1 cellular context compared by ENCODE assay signal in the genomic region with DNA sequence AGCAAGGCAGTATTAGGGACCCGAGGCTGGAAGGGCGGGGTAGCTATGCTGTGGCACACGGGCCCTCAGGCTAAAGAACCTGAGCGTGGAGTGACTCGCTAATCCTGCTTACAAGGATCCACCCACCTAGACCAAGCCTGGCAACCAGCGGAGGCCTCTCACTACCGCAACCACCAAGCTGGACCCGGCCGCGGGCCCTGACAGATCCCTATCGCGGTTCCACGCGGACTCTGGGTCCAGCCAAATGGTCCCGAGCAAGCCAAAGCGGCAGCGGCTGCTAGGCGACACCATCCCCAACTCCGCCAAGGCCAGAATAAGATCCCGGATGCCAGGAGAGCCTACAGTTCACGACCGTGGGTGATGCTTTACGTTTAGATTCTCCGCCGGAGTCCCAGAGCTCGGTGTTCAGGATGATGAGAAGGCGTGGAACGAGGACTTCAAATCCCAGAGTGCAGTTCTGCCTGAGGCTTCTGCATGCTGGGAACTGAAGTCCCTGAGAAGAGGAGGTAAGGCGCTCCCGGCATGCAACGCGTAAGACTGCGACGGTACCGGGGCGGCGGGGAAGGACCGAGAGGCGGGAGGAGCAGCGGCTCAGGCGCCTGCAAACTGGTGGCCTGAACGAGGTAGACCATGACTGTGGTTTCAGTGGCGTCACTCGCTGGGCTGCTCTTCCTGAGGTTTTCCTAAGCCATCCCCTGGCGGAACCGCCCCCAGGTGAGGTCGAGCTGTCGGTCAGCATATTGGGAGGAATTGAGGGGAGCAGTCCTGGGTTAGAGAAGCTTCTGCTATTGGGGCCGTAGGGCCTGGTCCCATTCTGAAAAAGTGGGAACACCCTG.
TF ChIP-seq lines count a peak whose summit lies in the region.

A gene with protein sequence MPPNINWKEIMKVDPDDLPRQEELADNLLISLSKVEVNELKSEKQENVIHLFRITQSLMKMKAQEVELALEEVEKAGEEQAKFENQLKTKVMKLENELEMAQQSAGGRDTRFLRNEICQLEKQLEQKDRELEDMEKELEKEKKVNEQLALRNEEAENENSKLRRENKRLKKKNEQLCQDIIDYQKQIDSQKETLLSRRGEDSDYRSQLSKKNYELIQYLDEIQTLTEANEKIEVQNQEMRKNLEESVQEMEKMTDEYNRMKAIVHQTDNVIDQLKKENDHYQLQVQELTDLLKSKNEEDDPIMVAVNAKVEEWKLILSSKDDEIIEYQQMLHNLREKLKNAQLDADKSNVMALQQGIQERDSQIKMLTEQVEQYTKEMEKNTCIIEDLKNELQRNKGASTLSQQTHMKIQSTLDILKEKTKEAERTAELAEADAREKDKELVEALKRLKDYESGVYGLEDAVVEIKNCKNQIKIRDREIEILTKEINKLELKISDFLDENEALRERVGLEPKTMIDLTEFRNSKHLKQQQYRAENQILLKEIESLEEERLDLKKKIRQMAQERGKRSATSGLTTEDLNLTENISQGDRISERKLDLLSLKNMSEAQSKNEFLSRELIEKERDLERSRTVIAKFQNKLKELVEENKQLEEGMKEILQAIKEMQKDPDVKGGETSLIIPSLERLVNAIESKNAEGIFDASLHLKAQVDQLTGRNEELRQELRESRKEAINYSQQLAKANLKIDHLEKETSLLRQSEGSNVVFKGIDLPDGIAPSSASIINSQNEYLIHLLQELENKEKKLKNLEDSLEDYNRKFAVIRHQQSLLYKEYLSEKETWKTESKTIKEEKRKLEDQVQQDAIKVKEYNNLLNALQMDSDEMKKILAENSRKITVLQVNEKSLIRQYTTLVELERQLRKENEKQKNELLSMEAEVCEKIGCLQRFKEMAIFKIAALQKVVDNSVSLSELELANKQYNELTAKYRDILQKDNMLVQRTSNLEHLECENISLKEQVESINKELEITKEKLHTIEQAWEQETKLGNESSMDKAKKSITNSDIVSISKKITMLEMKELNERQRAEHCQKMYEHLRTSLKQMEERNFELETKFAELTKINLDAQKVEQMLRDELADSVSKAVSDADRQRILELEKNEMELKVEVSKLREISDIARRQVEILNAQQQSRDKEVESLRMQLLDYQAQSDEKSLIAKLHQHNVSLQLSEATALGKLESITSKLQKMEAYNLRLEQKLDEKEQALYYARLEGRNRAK (N-terminal part only) (minus strand): TSS at position 315 of the 836 bp plus-strand sequence. CDS start 781 bp downstream, outside the sequence.
TMTC3 (plus strand) TSS at position 534 of the 836 bp plus-strand sequence. CDS start 6,009 bp downstream, outside the sequence.

TF ChIP-seq in HepG2, 621 proteins besides CTCF, POLR2A, EP300 and RAD21 (continued from another document and continues in another):
- TF ChIP-seq, protein P1, sequence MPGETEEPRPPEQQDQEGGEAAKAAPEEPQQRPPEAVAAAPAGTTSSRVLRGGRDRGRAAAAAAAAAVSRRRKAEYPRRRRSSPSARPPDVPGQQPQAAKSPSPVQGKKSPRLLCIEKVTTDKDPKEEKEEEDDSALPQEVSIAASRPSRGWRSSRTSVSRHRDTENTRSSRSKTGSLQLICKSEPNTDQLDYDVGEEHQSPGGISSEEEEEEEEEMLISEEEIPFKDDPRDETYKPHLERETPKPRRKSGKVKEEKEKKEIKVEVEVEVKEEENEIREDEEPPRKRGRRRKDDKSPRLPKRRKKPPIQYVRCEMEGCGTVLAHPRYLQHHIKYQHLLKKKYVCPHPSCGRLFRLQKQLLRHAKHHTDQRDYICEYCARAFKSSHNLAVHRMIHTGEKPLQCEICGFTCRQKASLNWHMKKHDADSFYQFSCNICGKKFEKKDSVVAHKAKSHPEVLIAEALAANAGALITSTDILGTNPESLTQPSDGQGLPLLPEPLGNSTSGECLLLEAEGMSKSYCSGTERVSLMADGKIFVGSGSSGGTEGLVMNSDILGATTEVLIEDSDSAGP (CRISPR knock-in tag; IDR thresholded peaks at IDR 0.05; ENCODE audit: borderline replicate concordance) = peak; percentile 72; the same call in 1 of the 2 replicates
- TF ChIP-seq ASH2L (IDR thresholded peaks at IDR 0.05; ENCODE audit: insufficient read length, low read depth, low read length) (peak; percentile 77), HOXA3 (CRISPR knock-in tag; IDR thresholded peaks at IDR 0.05) (peak; percentile 43; the same call in 1 of the 2 replicates), AHR (CRISPR knock-in tag; IDR thresholded peaks at IDR 0.05) (peak; percentile 45; the same call in 1 of the 2 replicates), ZSCAN29 (CRISPR knock-in tag; conservative IDR thresholded peaks at IDR 0.05) (no peak), ZBTB4 (CRISPR knock-in tag; IDR thresholded peaks at IDR 0.05; ENCODE audit: borderline replicate concordance) (peak; percentile 13; the same call in 1 of the 2 replicates), ZNF20 (CRISPR knock-in tag; IDR thresholded peaks at IDR 0.05) (no peak), ZNF510 (CRISPR knock-in tag; IDR thresholded peaks at IDR 0.05; ENCODE audit: low read depth) (0 out of 2 replicates have a peak, but pooled peaks have one; percentile 38), EZH2 (conservative IDR thresholded peaks at IDR 0.05; ENCODE audit: low read depth, low read length) (no peak), ZNF777 (CRISPR knock-in tag; IDR thresholded peaks at IDR 0.05) (peak; percentile 28; the same call in 1 of the 2 replicates), HNRNPK (IDR thresholded peaks at IDR 0.05; ENCODE audit: low read depth, low read length, poor library complexity, severe bottlenecking) (no peak), POLR2G (IDR thresholded peaks at IDR 0.05; ENCODE audit: low read depth, low read length) (peak; percentile 77), TBL1XR1 (IDR thresholded peaks at IDR 0.05; ENCODE audit: borderline replicate concordance, low read length, partially characterized antibody) (peak; percentile 53), ZNF414 (CRISPR knock-in tag; IDR thresholded peaks at IDR 0.05) (no peak; the same call in 1 of the 2 replicates), ZNF205 (CRISPR knock-in tag; IDR thresholded peaks at IDR 0.05) (0 out of 2 replicates have a peak, but pooled peaks have one; percentile 24), MYNN (CRISPR knock-in tag; IDR thresholded peaks at IDR 0.05; ENCODE audit: low read depth) (0 out of 2 replicates have a peak, but pooled peaks have one; percentile 32), GATAD2A (CRISPR knock-in tag; IDR thresholded peaks at IDR 0.05) (peak; percentile 68), RXRA (CRISPR knock-in tag; IDR thresholded peaks at IDR 0.05) (peak; percentile 37), SUZ12 (IDR thresholded peaks at IDR 0.05; ENCODE audit: low read depth, low read length) (peak; percentile 96), POGK (CRISPR knock-in tag; conservative IDR thresholded peaks at IDR 0.05) (peak; percentile 72; the same call in 1 of the 2 replicates), ZNF275 (CRISPR knock-in tag; IDR thresholded peaks at IDR 0.05; ENCODE audit: borderline replicate concordance) (0 out of 2 replicates have a peak, but pooled peaks have one; percentile 40), ZFP1 (CRISPR knock-in tag; IDR thresholded peaks at IDR 0.05) (peak; percentile 82), PHF20 (CRISPR knock-in tag; IDR thresholded peaks at IDR 0.05) (peak; percentile 81), SP1 (IDR thresholded peaks at IDR 0.05) (no peak), SP1 (CRISPR knock-in tag; IDR thresholded peaks at IDR 0.05) (peak; percentile 51; the same call in 1 of the 2 replicates), TOE1 (CRISPR knock-in tag; IDR thresholded peaks at IDR 0.05) (no peak), MED1 (CRISPR knock-in tag; IDR thresholded peaks at IDR 0.05) (no peak), ZNF350 (CRISPR knock-in tag; IDR thresholded peaks at IDR 0.05; ENCODE audit: borderline replicate concordance, low read depth) (peak; percentile 84; the same call in 1 of the 2 replicates), THAP11 (CRISPR knock-in tag; IDR thresholded peaks at IDR 0.05) (peak; percentile 100), ZNF703 (CRISPR knock-in tag; IDR thresholded peaks at IDR 0.05; ENCODE audit: borderline replicate concordance) (0 out of 2 replicates have a peak, but pooled peaks have one; percentile 71), JDP2 (CRISPR knock-in tag; IDR thresholded peaks at IDR 0.05; ENCODE audit: borderline replicate concordance) (no peak), ZKSCAN8 (CRISPR knock-in tag; IDR thresholded peaks at IDR 0.05; ENCODE audit: borderline replicate concordance) (peak; percentile 74; the same call in 1 of the 2 replicates)
- TF ChIP-seq, protein P2, sequence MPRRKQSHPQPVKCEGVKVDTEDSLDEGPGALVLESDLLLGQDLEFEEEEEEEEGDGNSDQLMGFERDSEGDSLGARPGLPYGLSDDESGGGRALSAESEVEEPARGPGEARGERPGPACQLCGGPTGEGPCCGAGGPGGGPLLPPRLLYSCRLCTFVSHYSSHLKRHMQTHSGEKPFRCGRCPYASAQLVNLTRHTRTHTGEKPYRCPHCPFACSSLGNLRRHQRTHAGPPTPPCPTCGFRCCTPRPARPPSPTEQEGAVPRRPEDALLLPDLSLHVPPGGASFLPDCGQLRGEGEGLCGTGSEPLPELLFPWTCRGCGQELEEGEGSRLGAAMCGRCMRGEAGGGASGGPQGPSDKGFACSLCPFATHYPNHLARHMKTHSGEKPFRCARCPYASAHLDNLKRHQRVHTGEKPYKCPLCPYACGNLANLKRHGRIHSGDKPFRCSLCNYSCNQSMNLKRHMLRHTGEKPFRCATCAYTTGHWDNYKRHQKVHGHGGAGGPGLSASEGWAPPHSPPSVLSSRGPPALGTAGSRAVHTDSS (CRISPR knock-in tag; conservative IDR thresholded peaks at IDR 0.05) = no peak
- TF ChIP-seq, protein P3, sequence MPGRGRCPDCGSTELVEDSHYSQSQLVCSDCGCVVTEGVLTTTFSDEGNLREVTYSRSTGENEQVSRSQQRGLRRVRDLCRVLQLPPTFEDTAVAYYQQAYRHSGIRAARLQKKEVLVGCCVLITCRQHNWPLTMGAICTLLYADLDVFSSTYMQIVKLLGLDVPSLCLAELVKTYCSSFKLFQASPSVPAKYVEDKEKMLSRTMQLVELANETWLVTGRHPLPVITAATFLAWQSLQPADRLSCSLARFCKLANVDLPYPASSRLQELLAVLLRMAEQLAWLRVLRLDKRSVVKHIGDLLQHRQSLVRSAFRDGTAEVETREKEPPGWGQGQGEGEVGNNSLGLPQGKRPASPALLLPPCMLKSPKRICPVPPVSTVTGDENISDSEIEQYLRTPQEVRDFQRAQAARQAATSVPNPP (CRISPR knock-in tag; IDR thresholded peaks at IDR 0.05) = 0 out of 2 replicates have a peak, but pooled peaks have one; percentile 49
